In genomic region chr1:115084902-115085505, GRCh38 we compare ENCODE assay signal across 14 cellular contexts. TPM values are rescaled to one million over a fixed set of nuclear protein-coding genes. Genes with fewer than 3 reads are reported as not detected.
DNase-seq lines count a peak whose midpoint lies in the region; ATAC-seq and TF ChIP-seq lines count a peak whose summit lies in the region.
"Had no signal": no experiment of that assay in that cellular context is flagged by ENCODE, and none has a peak within 500 bp of the region (broad histone marks: within the 10 kb centered on the region; RNA-seq: fewer than 3 reads in every experiment).

No MANE protein-coding gene starts in this region.

- WGBS in esophagus squamous epithelium, 2 donors: 40 to 45% methylated on average over 8 to 9 of the region's 9 CpGs
- 40 to 62% methylated on average over 5 to 9 of the region's 9 CpGs for WGBS in transverse colon (ENCODE audit: low coverage in 1 of 2), 2 donors

- DNase-seq in T-helper 17 cell (no peak), esophagus squamous epithelium (lab: John Stamatoyannopoulos, UW) (no peak), transverse colon (no peak), NCI-H748 treated with DMSO at 0.1 percent for 48 hours (lab: John Stamatoyannopoulos, UW) (no peak), NCI-H526 treated with DMSO at 0.1 percent for 48 hours (lab: John Stamatoyannopoulos, UW) (no peak), NCI-H774 (lab: John Stamatoyannopoulos, UW) (no peak), OCI-LY7 (ENCODE audit: low spot score) (no peak)
- DNase-seq: activated CD4-positive, alpha-beta T cell treated with anti-CD3 and anti-CD28 coated beads for 4 hours; NCI-H1694 had no signal

- peak overlapping the region in 3 of 4 donors; percentile 69 to 74 (median 74) for H3K27ac ChIP-seq in esophagus squamous epithelium
- peak overlapping the region; percentile 47 for H3K27ac ChIP-seq in muscle layer of duodenum (ENCODE audit: low read length)
- H3K27ac ChIP-seq in transverse colon: peak overlapping the region; percentile 61 to 92 (median 86)
- H3K27ac ChIP-seq in OCI-LY7 (ENCODE audit: low read depth, low read length, poor library complexity, severe bottlenecking): no peak overlapping the region

- H3K27me3 Mint-ChIP-seq in T-helper 17 cell: no peaks in the 10 kb centered on the region

- H3K36me3 ChIP-seq in esophagus squamous epithelium (no peaks in the 10 kb centered on the region), muscle layer of duodenum (ENCODE audit: control insufficient read depth in 1 of 2, insufficient read depth in 2 of 2, low read length in 2 of 2) (no peaks in the 10 kb centered on the region), transverse colon (no peaks in the 10 kb centered on the region), OCI-LY7 (ENCODE audit: insufficient read depth, low read length) (no peaks in the 10 kb centered on the region)

- in situ Hi-C loops in transverse colon (cut with MboI; ENCODE audit: low pct_ligation_motif_present in 1 of 4, low pct_unique_long_range_greater_than_20kb in 1 of 4, low sequenced_read_pairs in 3 of 4): no loop called here

- peaks cover 0 to 55% (median 5%) of the 10 kb centered on the region in 3 donors for H3K4me1 ChIP-seq in esophagus squamous epithelium
- H3K4me1 ChIP-seq in muscle layer of duodenum (ENCODE audit: control insufficient read depth in 1 of 2, insufficient read depth in 2 of 2, low read length in 2 of 2): peaks cover 0 to 30% of the 10 kb centered on the region in 2 donors
- H3K4me1 ChIP-seq in transverse colon: peaks cover 0 to 31% (median 12%) of the 10 kb centered on the region in 4 donors
- peaks cover 5% of the 10 kb centered on the region for H3K4me1 ChIP-seq in OCI-LY7 (ENCODE audit: insufficient read depth, low read length, poor library complexity, severe bottlenecking)

- no peak overlapping the region for H3K4me2 ChIP-seq in OCI-LY7 (ENCODE audit: low read length)

- POLR2A ChIA-PET in OCI-LY7 (lab: Charles Lee): interaction anchor here (0.6 to 0.8 kb wide), 2 partner anchors 10 to 11 kb away, joined by 3 to 4 read pairs; no protein-coding TSS in a partner anchor

- intact Hi-C loops in esophagus squamous epithelium (cut with DNase I) (no loop called here), transverse colon (cut with DNase I; ENCODE audit: low total_unique reads) (no loop called here), OCI-LY7 (cut with micrococcal nuclease; ENCODE audit: unreplicated experiment) (no loop called here)

- H4K20me1 ChIP-seq in OCI-LY7 (ENCODE audit: insufficient read depth, low read length): no peaks in the 10 kb centered on the region

- no peaks in the 10 kb centered on the region for H3K79me2 ChIP-seq in OCI-LY7 (ENCODE audit: insufficient read depth, low read depth, low read length)

- ATAC-seq in T-helper 17 cell: peak; percentile 68
- ATAC-seq: left lobe of liver had no signal

- peaks cover 32% of the 10 kb centered on the region for H3K4me1 Mint-ChIP-seq in T-helper 17 cell

- TF ChIP-seq POLR2A in esophagus squamous epithelium (IDR thresholded peaks at IDR 0.05) (no peak), transverse colon (IDR thresholded peaks at IDR 0.05) (no peak)

- no TSS peak for BruUV-seq in OCI-LY7 (replicated peaks; lab: Mats Ljungman, UMichigan)

- H3K4me3 Mint-ChIP-seq in T-helper 17 cell: peak overlapping the region; percentile 66
- H3K4me3 Mint-ChIP-seq: activated T-helper 1 cell treated with anti-CD3 and anti-CD28 coated beads, Interleukin-12 subunit alpha, Interleukin-12 subunit beta, Interleukin-2, Interleukin-4 antibody, amounts not matched to agents 30 ng/mL and 10 ng/mL and 1 ng/mL, durations not matched to agents 14 hours and 24 hours and 36 hours had no signal

- H3K4me3 ChIP-seq in esophagus squamous epithelium (peak overlapping the region in 1 of 4 donors; percentile 16), muscle layer of duodenum (ENCODE audit: low read depth in 1 of 2, low read length in 2 of 2) (no peak overlapping the region), transverse colon (no peak overlapping the region), OCI-LY7 (ENCODE audit: low read depth, low read length, poor library complexity, severe bottlenecking) (no peak overlapping the region)

- TF ChIP-seq EP300 in transverse colon (IDR thresholded peaks at IDR 0.05; ENCODE audit: low read depth): no peak

- no peaks in the 10 kb centered on the region for H3K9me2 ChIP-seq in OCI-LY7 (ENCODE audit: insufficient read depth, low read length)

- TF ChIP-seq CTCF in esophagus squamous epithelium (IDR thresholded peaks at IDR 0.05): no peak
- TF ChIP-seq CTCF in transverse colon (IDR thresholded peaks at IDR 0.05): no peak
- no peak for TF ChIP-seq CTCF in OCI-LY7 (conservative IDR thresholded peaks at IDR 0.05; ENCODE audit: low read length)

- CTCF ChIA-PET in OCI-LY7 (lab: Charles Lee; ENCODE audit: unreplicated experiment): no interaction called here

- peaks cover 3% of the 10 kb centered on the region for H3K36me3 Mint-ChIP-seq in T-helper 17 cell (ENCODE audit: low read depth)

- H3K27ac Mint-ChIP-seq in T-helper 17 cell: peak overlapping the region; percentile 89
- H3K27ac Mint-ChIP-seq: activated T-helper 1 cell treated with anti-CD3 and anti-CD28 coated beads, Interleukin-12 subunit alpha, Interleukin-12 subunit beta, Interleukin-2, Interleukin-4 antibody, amounts not matched to agents 30 ng/mL and 10 ng/mL and 1 ng/mL, durations not matched to agents 14 hours and 24 hours and 36 hours had no signal

- no peaks in the 10 kb centered on the region for H3K9me3 ChIP-seq in T-helper 17 cell (ENCODE audit: control insufficient read depth, low read length, poor library complexity, severe bottlenecking)
- no peaks in the 10 kb centered on the region for H3K9me3 ChIP-seq in esophagus squamous epithelium
- no peaks in the 10 kb centered on the region for H3K9me3 ChIP-seq in muscle layer of duodenum (ENCODE audit: control insufficient read depth in 1 of 2, low read length in 2 of 2)
- no peaks in the 10 kb centered on the region for H3K9me3 ChIP-seq in transverse colon
- H3K9me3 ChIP-seq in OCI-LY7 (ENCODE audit: low read length): no peaks in the 10 kb centered on the region

- no peak overlapping the region for H2AFZ ChIP-seq in OCI-LY7 (ENCODE audit: low read length)

- peaks cover 0 to 15% (median 0%) of the 10 kb centered on the region in 4 donors for H3K27me3 ChIP-seq in esophagus squamous epithelium
- no peaks in the 10 kb centered on the region for H3K27me3 ChIP-seq in muscle layer of duodenum (ENCODE audit: low read depth, low read length)
- H3K27me3 ChIP-seq in transverse colon: no peaks in the 10 kb centered on the region

RNA-seq across cellular contexts. Expression of gene TSPAN2, which starts 4.3 kb away (rescaled TPM):
- total RNA-seq in T-helper 17 cell (10 to 100 TPM in 1 of 2 donors, 1 to 10 TPM in 1; 9.2 to 14.2 TPM), esophagus squamous epithelium (1 to 10 TPM in 2 of 4 donors, under 1 TPM in 2; 0.83 to 7.6 (median 3.9) TPM), transverse colon (10 to 100 TPM; 10.8 to 16.4 (median 11.7) TPM), OCI-LY7 (2022) (0.22 and 0.36 TPM in 2 replicates)
- 0.25 TPM in 1 of 2 replicates, not detected in the other for total RNA-seq in OCI-LY7 (2014; rRNA removed; shearing (Covaris generic))

RNA-seq across cellular contexts. Expression of gene TSHB, which starts 55.4 kb away (rescaled TPM):
- total RNA-seq in T-helper 17 cell (not detected), esophagus squamous epithelium (not detected), transverse colon (not detected), OCI-LY7 (2022) (not detected in 2 replicates)
- total RNA-seq in OCI-LY7 (2014; rRNA removed; shearing (Covaris generic)): not detected in 2 replicates
- total RNA-seq: activated T-helper 1 cell treated with anti-CD3 and anti-CD28 coated beads, Interleukin-12 subunit alpha, Interleukin-12 subunit beta, Interleukin-2, Interleukin-4 antibody, amounts not matched to agents 30 ng/mL and 10 ng/mL and 1 ng/mL, durations not matched to agents 14 hours and 24 hours and 36 hours; bronchial epithelial cell; left lobe of liver; renal cortical epithelial cell had no signal
